15 cellular contexts compared by ENCODE assay signal in the genomic region with DNA sequence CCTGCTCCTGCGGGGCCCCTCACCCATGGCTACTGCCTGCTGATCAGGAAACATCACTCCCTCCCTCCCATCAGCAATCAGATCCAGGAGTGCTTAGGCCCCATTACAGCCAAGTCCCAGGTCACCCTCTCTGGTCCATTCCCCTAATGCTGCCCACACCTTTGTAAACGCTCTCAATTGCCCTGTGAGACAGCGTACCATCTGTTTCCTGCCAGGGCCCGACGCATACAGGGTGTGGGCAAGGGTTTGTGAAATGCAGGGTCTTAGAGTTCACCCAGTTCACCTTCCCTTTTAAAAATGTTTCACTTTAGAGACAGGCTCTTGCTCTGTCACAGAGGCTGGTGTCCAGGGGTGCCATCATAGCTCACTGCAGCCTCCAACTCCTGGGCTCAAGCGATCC. TPM values are rescaled to one million over a fixed set of nuclear protein-coding genes. Genes with fewer than 3 reads are reported as not detected.
A peak's percentile ranks its signal among the peaks of the same experiment; 100 is the strongest.
DNase-seq lines count a peak whose midpoint lies in the region; ATAC-seq, FAIRE-seq and TF ChIP-seq lines count a peak whose summit lies in the region.
"Not testable (repeated sequence)": the region's sequence is repeated elsewhere in the genome, so short reads cannot be mapped to it uniquely, and the experiment has no call there.
"Had no signal": no experiment of that assay in that cellular context is flagged by ENCODE, and none has a peak within 500 bp of the region (broad histone marks: within the 10 kb centered on the region; RNA-seq: fewer than 3 reads in every experiment).

No MANE protein-coding gene starts in this region.

- H3K9me1 ChIP-seq in endothelial cell of umbilical vein (replicated peaks; ENCODE audit: control insufficient read depth, extremely low read depth, insufficient read depth, low read length), result not testable (repeated sequence)

- not testable (repeated sequence) for H3K27ac ChIP-seq in SJSA1; endothelial cell of umbilical vein (ENCODE audit: insufficient read depth, low read depth, low read length); lower lobe of right lung

- not testable (repeated sequence) for H3K27me3 ChIP-seq in SJSA1 (replicated peaks); endothelial cell of umbilical vein (ENCODE audit: control insufficient read depth in 2 of 2, insufficient read depth in 2 of 2, low read length in 2 of 2); lower lobe of right lung (ENCODE audit: low read depth)

- POLR2A ChIA-PET in endothelial cell of umbilical vein (lab: Charles Lee), result not testable (repeated sequence)

- not testable (repeated sequence) for ATAC-seq in lower lobe of right lung
- ATAC-seq in mucosa of descending colon, result peak; percentile 51

- H3K79me2 ChIP-seq in endothelial cell of umbilical vein (ENCODE audit: control insufficient read depth, insufficient read depth, low read length), result not testable (repeated sequence)

- H3K4me2 ChIP-seq in endothelial cell of umbilical vein (ENCODE audit: insufficient read depth, low read length), result not testable (repeated sequence)

- dilution Hi-C loops in endothelial cell of umbilical vein (cut with MboI; ENCODE audit: extremely low pct_ligation_motif_present, low sequenced_read_pairs), result not testable (repeated sequence)

- FAIRE-seq in endothelial cell of umbilical vein (lab: Jason Lieb, UNC), result not testable (repeated sequence)

- DNase-seq in EH (ENCODE audit: low read depth) (peak; percentile 0), HT-29 (ENCODE audit: low spot score) (peak; percentile 0), SJSA1 (ENCODE audit: low read depth in 1 of 2, low spot score in 2 of 2) (peak; percentile 0 to 14), endothelial cell of umbilical vein (ENCODE audit: low read depth, low spot score) (peak; percentile 7), lower lobe of right lung (peak; percentile 4)
- not testable (repeated sequence) for DNase-seq in mucosa of descending colon

- H3K36me3 ChIP-seq in SJSA1; endothelial cell of umbilical vein (ENCODE audit: control insufficient read depth in 2 of 2, extremely low read depth in 1 of 2, insufficient read depth in 2 of 2, low read length in 2 of 2); lower lobe of right lung; mucosa of descending colon (ENCODE audit: low read depth): not testable (repeated sequence)

- TF ChIP-seq CTCF in endothelial cell of umbilical vein (IDR thresholded peaks at IDR 0.05; ENCODE audit: extremely low read depth in 1 of 2, insufficient read depth in 1 of 2, low read depth in 1 of 2, low read length in 2 of 2); lower lobe of right lung (IDR thresholded peaks at IDR 0.05); mucosa of descending colon (IDR thresholded peaks at IDR 0.05): not testable (repeated sequence)

- intact Hi-C loops in endothelial cell of umbilical vein (cut with micrococcal nuclease); lower lobe of right lung (cut with DNase I); mucosa of descending colon (cut with DNase I, micrococcal nuclease): not testable (repeated sequence)

- CTCF ChIA-PET in endothelial cell of umbilical vein (lab: Charles Lee), result not testable (repeated sequence)

- H3K4me3 ChIP-seq in SJSA1; endothelial cell of umbilical vein (replicated peaks in 1 of 3; ENCODE audit: insufficient read depth in 1 of 3, low read depth in 1 of 3, low read length in 3 of 3); lower lobe of right lung; mucosa of descending colon: not testable (repeated sequence)

- not testable (repeated sequence) for H3K9ac ChIP-seq in endothelial cell of umbilical vein (replicated peaks; ENCODE audit: extremely low read depth, insufficient read depth, low read length)

- H4K20me1 ChIP-seq in endothelial cell of umbilical vein (replicated peaks; ENCODE audit: control insufficient read depth, extremely low read depth, insufficient read depth, low read length), result not testable (repeated sequence)

- TF ChIP-seq POLR2A in endothelial cell of umbilical vein (IDR thresholded peaks at IDR 0.05; ENCODE audit: low read depth, low read length), result not testable (repeated sequence)

- H2AFZ ChIP-seq in endothelial cell of umbilical vein (ENCODE audit: low read depth, low read length), result not testable (repeated sequence)

- not testable (repeated sequence) for BruUV-seq in endothelial cell of umbilical vein (replicated peaks; lab: Mats Ljungman, UMichigan)

- H3K9me3 ChIP-seq in SJSA1 (replicated peaks); endothelial cell of umbilical vein (replicated peaks; ENCODE audit: control insufficient read depth, insufficient read depth, low read length); lower lobe of right lung; mucosa of descending colon: not testable (repeated sequence)

- not testable (repeated sequence) for H3K4me1 ChIP-seq in SJSA1 (replicated peaks); endothelial cell of umbilical vein (ENCODE audit: control insufficient read depth, extremely low read depth, insufficient read depth, low read length); lower lobe of right lung; mucosa of descending colon (ENCODE audit: low read depth)

RNA-seq across cellular contexts. Expression of a gene that starts 8.3 kb away (rescaled TPM):
- total RNA-seq in HT-29 (2014; rRNA removed; shearing (Covaris generic)), result 11.1 and 15.2 TPM in 2 replicates
- total RNA-seq in SJSA1 (2014; rRNA removed; shearing (Covaris generic)), result 0.24 and 1.6 TPM in 2 replicates
- total RNA-seq in endothelial cell of umbilical vein, result 29.8 and 30.6 TPM in 2 replicates
- polyA plus RNA-seq in endothelial cell of umbilical vein, result 18.2 and 35.4 TPM in 2 replicates
- polyA plus RNA-seq in endothelial cell of umbilical vein (2011; cell fraction: cytosol; rRNA removed), result 3.8 and 8.5 TPM in 2 replicates
- polyA plus RNA-seq in endothelial cell of umbilical vein (2011; cell fraction: nucleus; rRNA removed), result 102 and 131 TPM in 2 replicates
- polyA plus RNA-seq in endothelial cell of umbilical vein (2012), result 2.1 and 3.7 TPM in 2 replicates
- 16.1 and 20.9 TPM in 2 replicates for polyA minus RNA-seq in endothelial cell of umbilical vein
- 2.2 TPM for polyA minus RNA-seq in endothelial cell of umbilical vein (2011; cell fraction: cytosol; rRNA and poly(A)+ RNA removed)
- polyA minus RNA-seq in endothelial cell of umbilical vein (2011; cell fraction: nucleus; rRNA and poly(A)+ RNA removed), result 33.6 and 35.9 TPM in 2 replicates
- 26.9 TPM for total RNA-seq in lower lobe of right lung
- 10 to 100 TPM in 2 of 3 donors, 1 to 10 TPM in 1; 9.7 to 23.9 (median 18.7) TPM for total RNA-seq in mucosa of descending colon

RNA-seq across cellular contexts. Expression of a gene that starts 15.8 kb away (rescaled TPM):
- not detected in 2 replicates for total RNA-seq in HT-29 (2014; rRNA removed; shearing (Covaris generic))
- total RNA-seq in SJSA1 (2014; rRNA removed; shearing (Covaris generic)), result not detected in 2 replicates
- not detected in 2 replicates for total RNA-seq in endothelial cell of umbilical vein
- not detected in 2 replicates for polyA plus RNA-seq in endothelial cell of umbilical vein
- not detected in 2 replicates for polyA plus RNA-seq in endothelial cell of umbilical vein (2011; cell fraction: cytosol; rRNA removed)
- polyA plus RNA-seq in endothelial cell of umbilical vein (2011; cell fraction: nucleus; rRNA removed), result 0.10 TPM in 1 of 2 replicates, not detected in the other
- polyA plus RNA-seq in endothelial cell of umbilical vein (2012), result 1.1 and 1.2 TPM in 2 replicates
- polyA minus RNA-seq in endothelial cell of umbilical vein, result not detected in 2 replicates
- polyA minus RNA-seq in endothelial cell of umbilical vein (2011; cell fraction: cytosol; rRNA and poly(A)+ RNA removed), result not detected
- not detected in 2 replicates for polyA minus RNA-seq in endothelial cell of umbilical vein (2011; cell fraction: nucleus; rRNA and poly(A)+ RNA removed)
- not detected for total RNA-seq in lower lobe of right lung
- not detected for total RNA-seq in mucosa of descending colon
- total RNA-seq: A172; A673; CD8-positive, alpha-beta memory T cell; GM12878; GM23248; H1; H7 had no signal
- polyA plus RNA-seq: BJ, CD14-positive monocyte, H1 had no signal

RNA-seq across cellular contexts. Expression of a gene that starts 17.6 kb away (rescaled TPM):
- total RNA-seq in HT-29 (2014; rRNA removed; shearing (Covaris generic)), result 7.4 and 13.9 TPM in 2 replicates
- 4.0 and 9.5 TPM in 2 replicates for total RNA-seq in SJSA1 (2014; rRNA removed; shearing (Covaris generic))
- total RNA-seq in endothelial cell of umbilical vein, result 5.8 and 9.8 TPM in 2 replicates
- polyA plus RNA-seq in endothelial cell of umbilical vein, result 3.2 and 4.7 TPM in 2 replicates
- polyA plus RNA-seq in endothelial cell of umbilical vein (2011; cell fraction: cytosol; rRNA removed), result 2.3 and 3.8 TPM in 2 replicates
- polyA plus RNA-seq in endothelial cell of umbilical vein (2011; cell fraction: nucleus; rRNA removed), result 9.7 and 11.5 TPM in 2 replicates
- 4.8 and 9.8 TPM in 2 replicates for polyA plus RNA-seq in endothelial cell of umbilical vein (2012)
- polyA minus RNA-seq in endothelial cell of umbilical vein, result 4.2 and 4.5 TPM in 2 replicates
- 2.8 TPM for polyA minus RNA-seq in endothelial cell of umbilical vein (2011; cell fraction: cytosol; rRNA and poly(A)+ RNA removed)
- polyA minus RNA-seq in endothelial cell of umbilical vein (2011; cell fraction: nucleus; rRNA and poly(A)+ RNA removed), result 2.3 and 4.6 TPM in 2 replicates
- 22.6 TPM for total RNA-seq in lower lobe of right lung
- total RNA-seq in mucosa of descending colon, result 10 to 100 TPM in 2 of 3 donors, 1 to 10 TPM in 1; 8.0 to 30.8 (median 12.2) TPM

RNA-seq across cellular contexts. Expression of a gene that starts 37.2 kb away (rescaled TPM):
- 35.1 and 38.6 TPM in 2 replicates for total RNA-seq in HT-29 (2014; rRNA removed; shearing (Covaris generic))
- 15.7 and 21.3 TPM in 2 replicates for total RNA-seq in SJSA1 (2014; rRNA removed; shearing (Covaris generic))
- total RNA-seq in endothelial cell of umbilical vein, result 63.1 and 66.3 TPM in 2 replicates
- 40.7 and 41.0 TPM in 2 replicates for polyA plus RNA-seq in endothelial cell of umbilical vein
- polyA plus RNA-seq in endothelial cell of umbilical vein (2011; cell fraction: cytosol; rRNA removed), result 25.0 and 28.2 TPM in 2 replicates
- 164 and 196 TPM in 2 replicates for polyA plus RNA-seq in endothelial cell of umbilical vein (2011; cell fraction: nucleus; rRNA removed)
- polyA plus RNA-seq in endothelial cell of umbilical vein (2012), result 78.1 and 94.0 TPM in 2 replicates
- 104 and 114 TPM in 2 replicates for polyA minus RNA-seq in endothelial cell of umbilical vein
- 19.6 TPM for polyA minus RNA-seq in endothelial cell of umbilical vein (2011; cell fraction: cytosol; rRNA and poly(A)+ RNA removed)
- 120 and 195 TPM in 2 replicates for polyA minus RNA-seq in endothelial cell of umbilical vein (2011; cell fraction: nucleus; rRNA and poly(A)+ RNA removed)
- 58.1 TPM for total RNA-seq in lower lobe of right lung
- 10 to 100 TPM; 23.7 to 43.7 (median 27.5) TPM for total RNA-seq in mucosa of descending colon

RNA-seq across cellular contexts. Expression of a gene that starts 56.5 kb away (rescaled TPM):
- total RNA-seq in HT-29 (2014; rRNA removed; shearing (Covaris generic)), result 96.9 and 101 TPM in 2 replicates
- 17.8 and 44.1 TPM in 2 replicates for total RNA-seq in SJSA1 (2014; rRNA removed; shearing (Covaris generic))
- total RNA-seq in endothelial cell of umbilical vein (48.7 and 48.9 TPM in 2 replicates), lower lobe of right lung (37.9 TPM), mucosa of descending colon (10 to 100 TPM; 44.0 to 59.3 (median 45.6) TPM)
- 93.6 and 114 TPM in 2 replicates for polyA plus RNA-seq in endothelial cell of umbilical vein
- polyA plus RNA-seq in endothelial cell of umbilical vein (2011; cell fraction: cytosol; rRNA removed), result 65.0 and 94.8 TPM in 2 replicates
- polyA plus RNA-seq in endothelial cell of umbilical vein (2011; cell fraction: nucleus; rRNA removed), result 28.0 and 35.7 TPM in 2 replicates
- polyA plus RNA-seq in endothelial cell of umbilical vein (2012), result 74.2 and 80.3 TPM in 2 replicates
- polyA minus RNA-seq in endothelial cell of umbilical vein, result 17.4 and 22.2 TPM in 2 replicates
- 27.9 TPM for polyA minus RNA-seq in endothelial cell of umbilical vein (2011; cell fraction: cytosol; rRNA and poly(A)+ RNA removed)
- 20.2 and 35.8 TPM in 2 replicates for polyA minus RNA-seq in endothelial cell of umbilical vein (2011; cell fraction: nucleus; rRNA and poly(A)+ RNA removed)
